ENCODE assay signal across 16 cellular contexts in the genomic region with DNA sequence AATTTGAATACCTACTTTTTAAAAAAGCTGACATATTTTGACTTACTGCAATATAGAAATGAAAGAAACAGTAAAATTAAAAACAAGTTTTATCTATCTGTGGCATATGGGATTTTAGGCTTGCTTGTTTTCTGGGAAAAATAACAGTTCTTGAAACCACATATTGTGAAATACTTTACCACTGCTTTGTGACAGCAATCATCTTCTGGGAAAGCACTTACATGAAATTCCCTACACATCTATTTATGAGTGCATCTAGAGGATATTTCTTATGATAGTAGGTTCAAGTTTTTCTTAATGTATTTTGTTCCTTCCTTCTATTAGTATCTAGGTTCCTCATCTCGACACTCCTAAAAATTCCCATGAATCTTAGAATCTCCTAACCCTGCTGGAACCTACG.
DNase-seq lines count a peak whose midpoint lies in the region; ATAC-seq and FAIRE-seq lines count a peak whose summit lies in the region.
"Had no signal": no experiment of that assay in that cellular context is flagged by ENCODE, and none has a peak within 500 bp of the region (broad histone marks: within the 10 kb centered on the region; RNA-seq: fewer than 3 reads in every experiment).

No MANE protein-coding gene starts in this region.

- peak overlapping the region; percentile 88 for H3K27ac Mint-ChIP-seq in activated naive CD4-positive, alpha-beta T cell treated with anti-CD3 and anti-CD28 coated beads for 36 hours
- peak overlapping the region; percentile 6 for H3K27ac Mint-ChIP-seq in central memory CD8-positive, alpha-beta T cell (ENCODE audit: low read depth)
- H3K27ac Mint-ChIP-seq: memory B cell had no signal

- no peak overlapping the region for H3K4me3 Mint-ChIP-seq in activated naive CD4-positive, alpha-beta T cell treated with anti-CD3 and anti-CD28 coated beads for 36 hours
- H3K4me3 Mint-ChIP-seq in central memory CD8-positive, alpha-beta T cell = no peak overlapping the region
- H3K4me3 Mint-ChIP-seq: memory B cell had no signal

- peaks cover 36% of the 10 kb centered on the region for H3K4me1 Mint-ChIP-seq in activated naive CD4-positive, alpha-beta T cell treated with anti-CD3 and anti-CD28 coated beads for 36 hours (ENCODE audit: low read depth)
- peaks cover 26% of the 10 kb centered on the region for H3K4me1 Mint-ChIP-seq in central memory CD8-positive, alpha-beta T cell

- ATAC-seq in central memory CD8-positive, alpha-beta T cell (replicated peaks; ENCODE audit: extremely low read depth, poor library complexity, severe bottlenecking) = no peak
- peak; percentile 44 for ATAC-seq in sciatic nerve
- ATAC-seq: gastrocnemius medialis had no signal

- DNase-seq in activated naive CD4-positive, alpha-beta T cell treated with anti-CD3 and anti-CD28 coated beads for 36 hours = no peak
- DNase-seq in activated naive CD4-positive, alpha-beta T cell treated with anti-CD3 and anti-CD28 coated beads, Interleukin-2, amount 50 U/mL, for 16 hours = no peak
- DNase-seq in MV-4-11 (lab: John Stamatoyannopoulos, UW) = peak; percentile 41
- DNase-seq in central memory CD8-positive, alpha-beta T cell (ENCODE audit: low spot score in 2 of 2) = no peak
- DNase-seq in sciatic nerve (ENCODE audit: low spot score) = no peak
- no peak for DNase-seq in SKM-1 treated with dmso at 0.1 percent for 144 hours (lab: John Stamatoyannopoulos, UW; ENCODE audit: unreplicated experiment)
- DNase-seq in HTR-8/SVneo (ENCODE audit: insufficient read length, low spot score) = no peak
- no peak for DNase-seq in SHP77 treated with DMSO at 0.1 percent for 48 hours (lab: John Stamatoyannopoulos, UW)
- DNase-seq: brain microvascular endothelial cell; DMS 273 treated with DMSO at 0.1 percent for 48 hours; effector CD8-positive, alpha-beta T cell; gastrocnemius medialis; NCI-H446 treated with DMSO at 0.1 percent for 48 hours; nucleus accumbens had no signal

- CTCF ChIA-PET in activated naive CD4-positive, alpha-beta T cell treated with anti-CD3 and anti-CD28 coated beads for 36 hours (lab: Charles Lee) = no interaction called here

- peaks cover 29% of the 10 kb centered on the region for H3K36me3 Mint-ChIP-seq in activated naive CD4-positive, alpha-beta T cell treated with anti-CD3 and anti-CD28 coated beads for 36 hours (ENCODE audit: low read depth)
- peaks cover 6% of the 10 kb centered on the region for H3K36me3 Mint-ChIP-seq in central memory CD8-positive, alpha-beta T cell (ENCODE audit: insufficient read depth)

- no peaks in the 10 kb centered on the region for H3K9me3 Mint-ChIP-seq in activated naive CD4-positive, alpha-beta T cell treated with anti-CD3 and anti-CD28 coated beads for 36 hours
- H3K9me3 Mint-ChIP-seq in central memory CD8-positive, alpha-beta T cell = no peaks in the 10 kb centered on the region
- H3K9me3 Mint-ChIP-seq: memory B cell had no signal

- H3K27me3 Mint-ChIP-seq in activated naive CD4-positive, alpha-beta T cell treated with anti-CD3 and anti-CD28 coated beads for 36 hours (ENCODE audit: low read depth) = no peaks in the 10 kb centered on the region
- no peaks in the 10 kb centered on the region for H3K27me3 Mint-ChIP-seq in central memory CD8-positive, alpha-beta T cell
- H3K27me3 Mint-ChIP-seq: memory B cell had no signal

- intact Hi-C loops in activated naive CD4-positive, alpha-beta T cell treated with anti-CD3 and anti-CD28 coated beads for 36 hours (cut with micrococcal nuclease) = no loop called here
- intact Hi-C loops in sciatic nerve (cut with DNase I) = no loop called here

- FAIRE-seq in HTR-8/SVneo (lab: Jason Lieb, UNC) = no peak
- FAIRE-seq: H1 had no signal
